Comparison of ENCODE assay signal across 8 cellular contexts in the genomic region with DNA sequence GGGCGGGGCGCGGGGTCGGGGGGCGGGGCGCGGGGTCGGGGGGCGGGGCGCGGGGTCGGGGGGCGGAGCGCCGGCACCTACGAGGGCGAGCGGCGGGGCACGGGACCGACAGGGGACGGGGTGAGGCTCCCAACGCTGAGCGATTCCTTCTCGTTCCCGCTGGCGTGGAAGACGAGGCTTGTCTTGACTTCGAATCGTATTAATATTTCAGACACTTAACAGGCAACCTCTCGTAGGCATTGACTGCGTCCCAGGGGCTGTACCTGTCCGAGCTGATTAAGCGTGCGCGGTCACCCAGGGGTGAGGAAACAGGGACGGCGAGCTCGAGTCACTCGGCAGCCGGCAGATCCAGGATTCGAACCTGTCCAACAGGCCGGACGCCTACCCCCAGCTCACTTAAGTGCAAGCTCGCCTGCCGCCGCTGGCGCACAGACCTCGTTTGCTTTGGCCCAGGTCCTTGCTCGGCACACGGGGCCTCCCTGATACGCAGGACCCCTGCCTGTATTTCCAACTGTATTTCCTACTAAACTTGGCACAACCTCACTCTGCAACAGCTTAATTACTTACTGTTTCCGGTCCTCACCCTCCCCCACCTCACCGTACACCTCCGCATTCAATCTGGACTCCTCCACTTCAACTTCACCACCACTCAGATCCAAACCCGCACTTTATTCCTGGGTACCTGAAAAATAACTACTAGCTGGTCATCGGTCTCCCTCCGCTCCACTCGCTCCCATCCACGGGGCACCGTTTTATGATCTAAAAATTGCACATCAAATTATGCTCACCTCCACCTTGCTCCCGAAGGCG. TPM values are rescaled to one million over a fixed set of nuclear protein-coding genes. Genes with fewer than 3 reads are reported as not detected.
A peak's percentile ranks its signal among the peaks of the same experiment; 100 is the strongest.
DNase-seq lines count a peak whose midpoint lies in the region; ATAC-seq and TF ChIP-seq lines count a peak whose summit lies in the region.

No MANE protein-coding gene starts in this region.

- ATAC-seq in activated T-cell treated with anti-CD3 and anti-CD28 coated beads, Interleukin-2, amount 50 U/mL, for 4 hours: peak; percentile 39
- ATAC-seq in HG02870 (IDR thresholded peaks at IDR 0.05; ENCODE audit: unreplicated experiment): peak; percentile 8
- peak; percentile 42 for ATAC-seq in foreskin keratinocyte

- H3K4me3 ChIP-seq in neutrophil (ENCODE audit: low read depth in 1 of 2, low read length in 1 of 2): peak overlapping the region; percentile 74 to 82

- DNase-seq in activated T-cell treated with anti-CD3 and anti-CD28 coated beads, Interleukin-2, amount 50 U/mL, for 4 hours: no peak
- DNase-seq in activated T-cell treated with anti-CD3 and anti-CD28 coated beads for 4 hours (no peak), NCI-H2029 treated with DMSO at 0.1 percent for 48 hours (lab: John Stamatoyannopoulos, UW) (peak; percentile 50), foreskin keratinocyte (peak; percentile 28 to 57), GOT3 (lab: John Stamatoyannopoulos, UW) (no peak)
- DNase-seq in activated T-cell treated with anti-CD3 and anti-CD28 coated beads, Interleukin-2, amount 50 U/mL, for 48 hours: peak; percentile 72 to 78

- H3K27me3 ChIP-seq in foreskin keratinocyte (no peaks in the 10 kb centered on the region), neutrophil (no peaks in the 10 kb centered on the region)

- no peaks in the 10 kb centered on the region for H3K9me3 ChIP-seq in neutrophil

- H3K36me3 Mint-ChIP-seq in activated T-cell treated with anti-CD3 and anti-CD28 coated beads, Interleukin-2, amount 50 U/mL, for 4 hours (ENCODE audit: insufficient read depth): peaks cover 11% of the 10 kb centered on the region

- H3K9me3 Mint-ChIP-seq in activated T-cell treated with anti-CD3 and anti-CD28 coated beads, Interleukin-2, amount 50 U/mL, for 4 hours: no peaks in the 10 kb centered on the region

- peaks cover under 1% of the 10 kb centered on the region for H3K36me3 ChIP-seq in neutrophil

- TF ChIP-seq CTCF in foreskin keratinocyte (conservative IDR thresholded peaks at IDR 0.05): no peak
- TF ChIP-seq CTCF in neutrophil (IDR thresholded peaks at IDR 0.05): no peak

- peaks cover 38% of the 10 kb centered on the region for H3K4me1 Mint-ChIP-seq in activated T-cell treated with anti-CD3 and anti-CD28 coated beads, Interleukin-2, amount 50 U/mL, for 4 hours (ENCODE audit: low read depth)

- peak overlapping the region; percentile 81 for H3K4me3 Mint-ChIP-seq in activated T-cell treated with anti-CD3 and anti-CD28 coated beads, Interleukin-2, amount 50 U/mL, for 4 hours

- H3K27me3 Mint-ChIP-seq in activated T-cell treated with anti-CD3 and anti-CD28 coated beads, Interleukin-2, amount 50 U/mL, for 4 hours (ENCODE audit: low read depth): no peaks in the 10 kb centered on the region

- peak overlapping the region; percentile 54 for H3K27ac ChIP-seq in foreskin keratinocyte
- peak overlapping the region; percentile 96 for H3K27ac ChIP-seq in neutrophil

- H3K4me1 ChIP-seq in foreskin keratinocyte (peaks cover 16% of the 10 kb centered on the region), neutrophil (ENCODE audit: control insufficient read depth in 1 of 2, insufficient read depth in 1 of 2, low read depth in 1 of 2, low read length in 1 of 2) (peaks cover 43 to 46% of the 10 kb centered on the region in 2 experiments)

RNA-seq across cellular contexts. Expression of a gene that starts 0.7 kb away (rescaled TPM):
- total RNA-seq in activated T-cell treated with anti-CD3 and anti-CD28 coated beads, Interleukin-2, amount 50 U/mL, for 4 hours: 10 to 100 TPM; 24.4 to 25.6 (median 25.6) TPM
- 13.9 and 15.4 TPM in 2 replicates for total RNA-seq in foreskin keratinocyte
- 5.6 and 6.5 TPM in 2 replicates for polyA plus RNA-seq in foreskin keratinocyte

RNA-seq across cellular contexts. Expression of a gene that starts 41.2 kb away (rescaled TPM):
- total RNA-seq in activated T-cell treated with anti-CD3 and anti-CD28 coated beads, Interleukin-2, amount 50 U/mL, for 4 hours: not detected
- total RNA-seq in foreskin keratinocyte: not detected in 2 replicates
- not detected in 2 replicates for polyA plus RNA-seq in foreskin keratinocyte

RNA-seq across cellular contexts. Expression of a gene that starts 47.6 kb away (rescaled TPM):
- not detected for total RNA-seq in activated T-cell treated with anti-CD3 and anti-CD28 coated beads, Interleukin-2, amount 50 U/mL, for 4 hours
- 0.11 TPM in 1 of 2 replicates, not detected in the other for total RNA-seq in foreskin keratinocyte
- 0.02 TPM in 1 of 2 replicates, not detected in the other for polyA plus RNA-seq in foreskin keratinocyte

Comparison
In these comparisons a context has a peak if more than half of its experiments do, and no peak if none do; other contexts are left out.
1. DNase-seq: peak in NCI-H2029 treated with DMSO at 0.1 percent for 48 hours (single experiment), activated T-cell treated with anti-CD3 and anti-CD28 coated beads, Interleukin-2, amount 50 U/mL, for 48 hours (2 of 2) and foreskin keratinocyte (2 of 2); none in activated T-cell treated with anti-CD3 and anti-CD28 coated beads, Interleukin-2, amount 50 U/mL, for 4 hours (single experiment), activated T-cell treated with anti-CD3 and anti-CD28 coated beads for 4 hours (single experiment) and GOT3 (single experiment).
2. Peak in every context shown above with its lines, with median percentiles within 50 percentile points of each other: ATAC-seq.